16 cellular contexts compared by ENCODE assay signal in genomic region chr3:52880474-52880873, GRCh38. TPM values are rescaled to one million over a fixed set of nuclear protein-coding genes. Genes with fewer than 3 reads are reported as not detected.
DNase-seq lines count a peak whose midpoint lies in the region; ATAC-seq and TF ChIP-seq lines count a peak whose summit lies in the region.
"Had no signal": no experiment of that assay in that cellular context is flagged by ENCODE, and none has a peak within 500 bp of the region (broad histone marks: within the 10 kb centered on the region; RNA-seq: fewer than 3 reads in every experiment).

No MANE protein-coding gene starts in this region.

- H3K27me3 ChIP-seq in suprapubic skin = no peaks in the 10 kb centered on the region
- H3K27me3 ChIP-seq: right atrium auricular region had no signal

- H3K9me3 Mint-ChIP-seq in dendritic cell treated with granulocyte-macrophage colony-stimulating factor and Interleukin-4, amounts not matched to agents 40 ng/mL and 50 ng/mL, for 4 days = peaks cover 3% of the 10 kb centered on the region

- peak; percentile 58 to 70 for ATAC-seq in activated CD4-positive, CD25-positive, alpha-beta regulatory T cell treated with anti-CD3 and anti-CD28 coated beads, Interleukin-2, amount 50 U/mL, for 24 hours
- ATAC-seq in GM19463 (IDR thresholded peaks at IDR 0.05; ENCODE audit: unreplicated experiment) = peak; percentile 79
- peak; percentile 68 for ATAC-seq in HG02973 (IDR thresholded peaks at IDR 0.05; ENCODE audit: unreplicated experiment)
- no peak for ATAC-seq in sciatic nerve
- ATAC-seq: left cardiac atrium, Panc1 had no signal

- no peak for TF ChIP-seq POLR2A in suprapubic skin (IDR thresholded peaks at IDR 0.05)

- TF ChIP-seq CTCF in suprapubic skin (IDR thresholded peaks at IDR 0.05) = no peak

- H3K27ac Mint-ChIP-seq in dendritic cell treated with granulocyte-macrophage colony-stimulating factor and Interleukin-4, amounts not matched to agents 40 ng/mL and 50 ng/mL, for 4 days = peak overlapping the region; percentile 12
- H3K27ac Mint-ChIP-seq: activated naive CD8-positive, alpha-beta T cell had no signal

- 89% methylated on average over 3 of the region's 3 CpGs for WGBS in suprapubic skin

- H3K36me3 Mint-ChIP-seq in dendritic cell treated with granulocyte-macrophage colony-stimulating factor and Interleukin-4, amounts not matched to agents 40 ng/mL and 50 ng/mL, for 4 days (ENCODE audit: low read depth) = peaks cover 36% of the 10 kb centered on the region

- H3K36me3 ChIP-seq in suprapubic skin = no peaks in the 10 kb centered on the region
- H3K36me3 ChIP-seq: right atrium auricular region had no signal

- no peak overlapping the region for H3K27ac ChIP-seq in suprapubic skin
- H3K27ac ChIP-seq: 22Rv1, right atrium auricular region had no signal

- H3K9me3 ChIP-seq in suprapubic skin = no peaks in the 10 kb centered on the region
- H3K9me3 ChIP-seq: right atrium auricular region had no signal

- TF ChIP-seq EP300 in suprapubic skin (IDR thresholded peaks at IDR 0.05) = no peak

- H3K4me3 Mint-ChIP-seq in dendritic cell treated with granulocyte-macrophage colony-stimulating factor and Interleukin-4, amounts not matched to agents 40 ng/mL and 50 ng/mL, for 4 days = no peak overlapping the region
- H3K4me3 Mint-ChIP-seq: activated naive CD8-positive, alpha-beta T cell had no signal

- no peaks in the 10 kb centered on the region for H3K4me1 ChIP-seq in suprapubic skin

- H3K4me1 Mint-ChIP-seq in dendritic cell treated with granulocyte-macrophage colony-stimulating factor and Interleukin-4, amounts not matched to agents 40 ng/mL and 50 ng/mL, for 4 days (ENCODE audit: low read depth) = peaks cover 33% of the 10 kb centered on the region

- intact Hi-C loops in dendritic cell treated with granulocyte-macrophage colony-stimulating factor and Interleukin-4, amounts not matched to agents 40 ng/mL and 50 ng/mL, for 4 days (cut with micrococcal nuclease) = no loop called here
- intact Hi-C loops in sciatic nerve (cut with DNase I) = no loop called here

- DNase-seq in activated CD4-positive, CD25-positive, alpha-beta regulatory T cell (lab: John Stamatoyannopoulos, UW) = no peak
- DNase-seq in suprapubic skin (ENCODE audit: low spot score in 2 of 2) (no peak), sciatic nerve (ENCODE audit: low spot score) (no peak), NCI-H526 treated with DMSO at 0.1 percent for 48 hours (lab: John Stamatoyannopoulos, UW) (no peak)
- DNase-seq: C1 segment of cervical spinal cord; left cardiac atrium; NCI-H748 treated with DMSO at 0.1 percent for 48 hours; stimulated activated CD4-positive, alpha-beta T cell treated with anti-CD3 and anti-CD28 coated beads, Interleukin-1b, Interleukin-23, amount 100 ng/mL, for 48 hours had no signal

- no peak overlapping the region for H3K4me3 ChIP-seq in suprapubic skin
- H3K4me3 ChIP-seq: right atrium auricular region had no signal

- no peaks in the 10 kb centered on the region for H3K27me3 Mint-ChIP-seq in dendritic cell treated with granulocyte-macrophage colony-stimulating factor and Interleukin-4, amounts not matched to agents 40 ng/mL and 50 ng/mL, for 4 days
- H3K27me3 Mint-ChIP-seq: activated naive CD8-positive, alpha-beta T cell had no signal

RNA-seq across cellular contexts. Expression of gene STIMATE, which starts 16.9 kb away (rescaled TPM):
- 10 to 100 TPM; 15.9 to 25.7 (median 19.3) TPM for total RNA-seq in suprapubic skin
- 22.6 TPM for total RNA-seq in sciatic nerve

RNA-seq across cellular contexts. Expression of gene MUSTN1, which starts 45.7 kb away (rescaled TPM):
- total RNA-seq in suprapubic skin (10 to 100 TPM in 2 of 4 donors, 1 to 10 TPM in 2; 1.6 to 14.5 (median 8.3) TPM), sciatic nerve (23.9 TPM)

RNA-seq across cellular contexts. Expression of gene ITIH4, which starts 50.0 kb away (rescaled TPM):
- 10 to 100 TPM in 1 of 4 donors, 1 to 10 TPM in 3; 2.1 to 12.2 (median 4.6) TPM for total RNA-seq in suprapubic skin
- 16.3 TPM for total RNA-seq in sciatic nerve
